9 cellular contexts compared by ENCODE assay signal in the genomic region with DNA sequence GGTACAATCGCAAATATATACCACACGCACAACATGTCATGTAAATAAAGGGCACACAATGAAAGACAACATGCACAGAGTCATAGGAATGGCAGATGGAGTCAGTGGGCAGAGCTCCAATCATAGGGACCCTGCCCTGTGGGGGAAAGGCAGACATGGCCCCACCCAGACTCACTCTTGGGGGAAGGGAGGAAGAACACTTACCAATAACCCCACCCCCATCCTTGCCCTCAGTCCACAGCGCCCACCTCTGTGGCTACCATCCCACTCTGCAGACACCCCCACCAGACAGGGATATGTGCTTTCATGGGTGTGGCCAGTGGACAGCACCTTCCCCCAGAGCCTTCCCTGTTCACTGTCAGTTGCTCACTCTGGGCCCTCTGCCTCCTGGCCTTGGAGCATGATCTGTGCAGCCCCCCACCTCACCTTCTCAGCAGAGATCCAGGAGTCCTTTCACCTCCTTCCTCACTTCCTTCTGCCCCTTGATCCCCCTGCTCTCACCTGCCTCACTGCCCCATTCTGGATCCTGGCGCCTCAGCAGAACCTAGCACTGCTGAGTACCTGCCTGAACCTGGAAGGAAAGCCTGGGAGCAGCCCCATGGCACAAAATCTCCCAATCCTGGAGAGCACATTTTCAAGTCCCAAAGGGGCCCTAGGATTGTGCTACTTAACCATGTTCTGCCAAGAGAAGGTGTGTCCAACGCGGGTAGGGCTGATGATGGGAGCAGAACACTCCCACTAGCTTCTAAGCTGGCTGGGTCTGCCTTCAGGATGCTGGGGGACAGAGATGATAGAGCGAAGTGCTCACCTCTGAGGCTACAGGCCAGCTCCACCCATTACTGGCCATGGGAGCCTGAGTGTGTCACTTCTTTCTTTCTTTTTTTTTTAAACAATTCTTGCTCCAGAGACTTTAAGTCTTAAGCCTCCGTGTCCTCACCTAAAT. TPM values are rescaled to one million over a fixed set of nuclear protein-coding genes. Genes with fewer than 3 reads are reported as not detected.
DNase-seq lines count a peak whose midpoint lies in the region; ATAC-seq and TF ChIP-seq lines count a peak whose summit lies in the region.
"Had no signal": no experiment of that assay in that cellular context is flagged by ENCODE, and none has a peak within 500 bp of the region (broad histone marks: within the 10 kb centered on the region; RNA-seq: fewer than 3 reads in every experiment).

No MANE protein-coding gene starts in this region.

- H3K4me1 ChIP-seq in CD4-positive, CD25-positive, alpha-beta regulatory T cell (ENCODE audit: control insufficient read depth, insufficient read depth, low read length, poor library complexity, severe bottlenecking), result peaks cover 77% of the 10 kb centered on the region
- H3K4me1 ChIP-seq in H9 (ENCODE audit: insufficient read depth, low read length), result peaks cover 6% of the 10 kb centered on the region
- peaks cover 28% of the 10 kb centered on the region for H3K4me1 ChIP-seq in mesenchymal stem cell (ENCODE audit: control insufficient read depth, insufficient read depth, low read depth, low read length)
- H3K4me1 ChIP-seq in adrenal gland (replicated peaks in 1 of 2), result peaks cover 0 to 15% of the 10 kb centered on the region in 2 donors
- peaks cover 0 to 27% (median 14%) of the 10 kb centered on the region in 4 donors for H3K4me1 ChIP-seq in tibial nerve

- H3K18ac ChIP-seq in H9 (ENCODE audit: insufficient read length, low read depth, low read length) (no peak overlapping the region), mesenchymal stem cell (ENCODE audit: low read depth in 1 of 2, low read length in 2 of 2) (peak overlapping the region in 1 of 2 experiments; percentile 45)

- H2BK20ac ChIP-seq in H9 (ENCODE audit: low read depth, low read length, poor library complexity, severe bottlenecking), result no peak overlapping the region

- H3K9me3 ChIP-seq in CD4-positive, CD25-positive, alpha-beta regulatory T cell (ENCODE audit: control insufficient read depth in 2 of 2, low read length in 2 of 2), result no peaks in the 10 kb centered on the region
- H3K9me3 ChIP-seq in H9 (ENCODE audit: control insufficient read depth, low read depth, low read length) (no peaks in the 10 kb centered on the region), mesenchymal stem cell (ENCODE audit: control insufficient read depth, low read length) (no peaks in the 10 kb centered on the region), adrenal gland (replicated peaks in 1 of 3) (no peaks in the 10 kb centered on the region), tibial nerve (no peaks in the 10 kb centered on the region)

- no peak overlapping the region for H3K4ac ChIP-seq in H9 (ENCODE audit: low read depth, low read length)
- H3K4ac ChIP-seq in mesenchymal stem cell (ENCODE audit: low read depth in 1 of 2, low read length in 2 of 2), result peak overlapping the region in 1 of 2 experiments; percentile 24

- H2AFZ ChIP-seq in H9 (ENCODE audit: low read length), result no peak overlapping the region
- no peak overlapping the region for H2AFZ ChIP-seq in mesenchymal stem cell (ENCODE audit: low read depth, low read length)

- H4K91ac ChIP-seq in H9 (ENCODE audit: insufficient read length, low read depth, low read length) (no peak overlapping the region), mesenchymal stem cell (ENCODE audit: low read length) (no peak overlapping the region)

- H4K5ac ChIP-seq in H9 (ENCODE audit: insufficient read length, low read depth, low read length), result no peak overlapping the region

- no peak overlapping the region for H2BK120ac ChIP-seq in H9 (ENCODE audit: low read depth, low read length, poor library complexity, severe bottlenecking)
- no peak overlapping the region for H2BK120ac ChIP-seq in mesenchymal stem cell (ENCODE audit: low read depth, low read length)

- H3K27ac Mint-ChIP-seq in CD4-positive, CD25-positive, alpha-beta regulatory T cell, result peak overlapping the region; percentile 95 to 98 (median 96)
- H3K27ac Mint-ChIP-seq in H9, result 0 out of 7 replicates have a peak overlapping the region, but pooled peaks of 1 of the 3 experiments have one; percentile 2

- H2BK5ac ChIP-seq in H9 (ENCODE audit: insufficient read length, low read length) (no peak overlapping the region), mesenchymal stem cell (ENCODE audit: low read depth, low read length, poor library complexity, severe bottlenecking) (no peak overlapping the region)

- H2BK12ac ChIP-seq in H9 (ENCODE audit: insufficient read length, low read depth, low read length) (no peak overlapping the region), mesenchymal stem cell (ENCODE audit: low read length in 2 of 2) (no peak overlapping the region)

- peak in 2 of 3 donors; percentile 20 to 62 for DNase-seq in CD4-positive, CD25-positive, alpha-beta regulatory T cell
- DNase-seq in H9 (no peak), mesenchymal stem cell (no peak), hepatic stellate cell (ENCODE audit: low spot score) (no peak), caudate nucleus (lab: John Stamatoyannopoulos, UW) (no peak), adrenal gland (no peak), tibial nerve (ENCODE audit: low spot score in 2 of 2) (no peak)
- DNase-seq: KG1 had no signal

- peak overlapping the region; percentile 94 for H3K4me3 ChIP-seq in CD4-positive, CD25-positive, alpha-beta regulatory T cell (ENCODE audit: low read depth, low read length)
- H3K4me3 ChIP-seq in mesenchymal stem cell (ENCODE audit: insufficient read depth in 1 of 2, low read depth in 1 of 2, low read length in 2 of 2) (peak overlapping the region; percentile 0 to 80), adrenal gland (no peak overlapping the region), tibial nerve (peak overlapping the region in 1 of 4 donors; percentile 82)

- peak overlapping the region; percentile 96 to 99 (median 98) for H3K4me3 Mint-ChIP-seq in CD4-positive, CD25-positive, alpha-beta regulatory T cell
- H3K4me3 Mint-ChIP-seq in H9, result peak overlapping the region; percentile 80 to 85; a peak in 4 of 5 replicates

- peaks cover 3% of the 10 kb centered on the region for H4K20me1 ChIP-seq in H9 (ENCODE audit: control insufficient read depth, insufficient read depth, insufficient read length)

- WGBS in H9 (ENCODE audit: extremely low coverage, insufficient read length, low lambda C conversion rate), result no CpG with 5 or more reads among the region's 8 CpGs
- 82% methylated on average over 8 of the region's 8 CpGs for WGBS in mesenchymal stem cell
- WGBS in adrenal gland, 4 donors, result 79 to 88% (median 84%) methylated on average over 8 of the region's 8 CpGs
- 73 to 78% methylated on average over 8 of the region's 8 CpGs for WGBS in tibial nerve, 2 donors

- H2BK15ac ChIP-seq in H9 (ENCODE audit: low read depth, low read length) (no peak overlapping the region), mesenchymal stem cell (ENCODE audit: low read depth, poor library complexity, severe bottlenecking) (no peak overlapping the region)

- peaks cover 39 to 85% (median 61%) of the 10 kb centered on the region in 4 donors for H3K4me1 Mint-ChIP-seq in CD4-positive, CD25-positive, alpha-beta regulatory T cell
- peaks cover 45% of the 10 kb centered on the region in 2 experiments for H3K4me1 Mint-ChIP-seq in H9

- no peak overlapping the region for H3T11ph ChIP-seq in H9 (ENCODE audit: low read length)

- H3K23ac ChIP-seq in H9 (ENCODE audit: insufficient read length, low read depth, low read length) (no peak overlapping the region), mesenchymal stem cell (ENCODE audit: low read length in 2 of 2) (no peak overlapping the region)

- H3K27me3 Mint-ChIP-seq in CD4-positive, CD25-positive, alpha-beta regulatory T cell, result no peaks in the 10 kb centered on the region
- peaks cover 8% of the 10 kb centered on the region for H3K27me3 Mint-ChIP-seq in H9 (ENCODE audit: low read depth)

- no peaks in the 10 kb centered on the region for H3K79me1 ChIP-seq in H9 (ENCODE audit: insufficient read depth, low read depth, low read length, poor library complexity, severe bottlenecking)
- no peaks in the 10 kb centered on the region for H3K79me1 ChIP-seq in mesenchymal stem cell (replicated peaks; ENCODE audit: low read length, poor library complexity, severe bottlenecking)

- H3K9me3 Mint-ChIP-seq in CD4-positive, CD25-positive, alpha-beta regulatory T cell, result no peaks in the 10 kb centered on the region
- H3K9me3 Mint-ChIP-seq in H9, result no peaks in the 10 kb centered on the region

- no peaks in the 10 kb centered on the region for H3K79me2 ChIP-seq in H9 (ENCODE audit: insufficient read depth, low read length)

- peaks cover 3% of the 10 kb centered on the region for H3K36me3 Mint-ChIP-seq in CD4-positive, CD25-positive, alpha-beta regulatory T cell
- H3K36me3 Mint-ChIP-seq in H9 (ENCODE audit: insufficient read depth in 1 of 3, low read depth in 3 of 3), result peaks cover 0 to 13% (median 9%) of the 10 kb centered on the region in 3 experiments; a peak in 3 of 7 replicates

- no peak overlapping the region for H3K56ac ChIP-seq in H9 (ENCODE audit: insufficient read length, low read depth, low read length)

- no peak overlapping the region for H2AK5ac ChIP-seq in H9 (ENCODE audit: insufficient read length, low read length)
- H2AK5ac ChIP-seq in mesenchymal stem cell (ENCODE audit: low read length, severe bottlenecking), result no peak overlapping the region

- intact Hi-C loops in adrenal gland (cut with DNase I), result loop anchor here in 1 of 2 donors (5.0 kb wide), 1 partner anchor 44 kb away; no protein-coding TSS in a partner anchor

- no peaks in the 10 kb centered on the region for H3K27me3 ChIP-seq in CD4-positive, CD25-positive, alpha-beta regulatory T cell (ENCODE audit: control insufficient read depth, insufficient read depth, low read length)
- H3K27me3 ChIP-seq in H9 (ENCODE audit: insufficient read depth, low read length) (peaks cover 2% of the 10 kb centered on the region; the same call in 1 of the 2 replicates), mesenchymal stem cell (ENCODE audit: control insufficient read depth in 1 of 2, insufficient read depth in 1 of 2, low read length in 2 of 2) (peaks cover 5 to 40% of the 10 kb centered on the region in 2 experiments), adrenal gland (no peaks in the 10 kb centered on the region), tibial nerve (no peaks in the 10 kb centered on the region)

- peaks cover 5% of the 10 kb centered on the region for H3K23me2 ChIP-seq in H9 (ENCODE audit: insufficient read length, low read depth, low read length, poor library complexity, severe bottlenecking)

- H3K36me3 ChIP-seq in CD4-positive, CD25-positive, alpha-beta regulatory T cell (ENCODE audit: control insufficient read depth, insufficient read depth, low read length), result peaks cover 17% of the 10 kb centered on the region
- H3K36me3 ChIP-seq in mesenchymal stem cell (ENCODE audit: control insufficient read depth in 1 of 2, insufficient read depth in 2 of 2, low read depth in 1 of 2, low read length in 2 of 2) (peaks cover 0 to 10% of the 10 kb centered on the region in 2 experiments), adrenal gland (replicated peaks in 1 of 2) (no peaks in the 10 kb centered on the region), tibial nerve (peaks cover 0 to 11% (median 0%) of the 10 kb centered on the region in 3 donors)

- H3K9ac ChIP-seq in H9 (ENCODE audit: extremely low read depth, insufficient read length, low read length) (no peak overlapping the region), mesenchymal stem cell (ENCODE audit: low read length) (peak overlapping the region; percentile 74)

- no peak overlapping the region for H3K4me2 ChIP-seq in H9 (ENCODE audit: insufficient read depth, insufficient read length, low read length)
- H3K4me2 ChIP-seq in mesenchymal stem cell (ENCODE audit: low read length, poor library complexity, severe bottlenecking), result no peak overlapping the region

- TF ChIP-seq POLR2A in adrenal gland (IDR thresholded peaks at IDR 0.05) (no peak), tibial nerve (IDR thresholded peaks at IDR 0.05) (no peak)

- peak overlapping the region; percentile 94 for H3K27ac ChIP-seq in CD4-positive, CD25-positive, alpha-beta regulatory T cell (ENCODE audit: insufficient read depth, low read length, poor library complexity, severe bottlenecking)
- H3K27ac ChIP-seq in H9 (ENCODE audit: insufficient read length, low read depth, low read length) (no peak overlapping the region), VCaP (peak overlapping the region; percentile 94), mesenchymal stem cell (ENCODE audit: low read length, poor library complexity, severe bottlenecking) (no peak overlapping the region), caudate nucleus (ENCODE audit: low read depth, low read length) (no peak overlapping the region), adrenal gland (peak overlapping the region in 1 of 5 donors; percentile 96), tibial nerve (peak overlapping the region in 2 of 4 donors; percentile 98)

- TF ChIP-seq CTCF in H9 (conservative IDR thresholded peaks at IDR 0.05) (no peak), VCaP (conservative IDR thresholded peaks at IDR 0.05) (no peak), adrenal gland (IDR thresholded peaks at IDR 0.05) (no peak), tibial nerve (IDR thresholded peaks at IDR 0.05) (no peak)

- H4K8ac ChIP-seq in H9 (replicated peaks; ENCODE audit: insufficient read length, low read depth, low read length), result no peak overlapping the region
- H4K8ac ChIP-seq in mesenchymal stem cell (ENCODE audit: low read length), result no peak overlapping the region

- ATAC-seq in CD4-positive, CD25-positive, alpha-beta regulatory T cell (ENCODE audit: low read depth in 2 of 2), result no peak

- no peak overlapping the region for H3K14ac ChIP-seq in H9 (ENCODE audit: insufficient read depth, low read length)
- H3K14ac ChIP-seq in mesenchymal stem cell (ENCODE audit: low read length in 2 of 2), result no peak overlapping the region

- no peak for TF ChIP-seq EP300 in tibial nerve (IDR thresholded peaks at IDR 0.05)

RNA-seq across cellular contexts. Expression of a gene that starts 1.5 kb away (rescaled TPM):
- 149 TPM for total RNA-seq in CD4-positive, CD25-positive, alpha-beta regulatory T cell
- 10 to 100 TPM; 21.4 to 43.2 (median 31.9) TPM for polyA plus RNA-seq in CD4-positive, CD25-positive, alpha-beta regulatory T cell
- total RNA-seq in H9 (2021) (66.7 and 66.8 TPM in 2 replicates), adrenal gland (10 to 100 TPM; 17.2 to 61.8 (median 24.0) TPM), tibial nerve (10 to 100 TPM; 31.2 to 61.6 (median 44.3) TPM)
- polyA plus RNA-seq in mesenchymal stem cell (2013, experiment 1 of 2), result 16.7 TPM
- 15.1 TPM for polyA plus RNA-seq in mesenchymal stem cell (2013, experiment 2 of 2)
- polyA plus RNA-seq in adrenal gland, result 10 to 100 TPM; 13.6 to 39.7 (median 29.7) TPM

RNA-seq across cellular contexts. Expression of a gene that starts 35.7 kb away (rescaled TPM):
- total RNA-seq in CD4-positive, CD25-positive, alpha-beta regulatory T cell, result 44.0 TPM
- polyA plus RNA-seq in CD4-positive, CD25-positive, alpha-beta regulatory T cell, result 10 to 100 TPM; 27.0 to 34.5 (median 29.9) TPM
- total RNA-seq in H9 (2021) (64.9 and 68.9 TPM in 2 replicates), adrenal gland (10 to 100 TPM; 34.2 to 78.8 (median 54.7) TPM), tibial nerve (10 to 100 TPM; 33.9 to 37.7 (median 37.4) TPM)
- 28.5 TPM for polyA plus RNA-seq in mesenchymal stem cell (2013, experiment 1 of 2)
- 28.7 TPM for polyA plus RNA-seq in mesenchymal stem cell (2013, experiment 2 of 2)
- polyA plus RNA-seq in adrenal gland, result 10 to 100 TPM; 15.6 to 57.1 (median 16.1) TPM

RNA-seq across cellular contexts. Expression of a gene that starts 48.1 kb away (rescaled TPM):
- 167 TPM for total RNA-seq in CD4-positive, CD25-positive, alpha-beta regulatory T cell
- polyA plus RNA-seq in CD4-positive, CD25-positive, alpha-beta regulatory T cell, result 10 to 100 TPM; 13.5 to 18.7 (median 16.5) TPM
- total RNA-seq in H9 (2021) (1.4 and 1.5 TPM in 2 replicates), adrenal gland (10 to 100 TPM in 2 of 8 donors, 1 to 10 TPM in 6; 1.6 to 11.7 (median 6.1) TPM), tibial nerve (10 to 100 TPM; 12.3 to 21.0 (median 19.8) TPM)
- 0.65 TPM for polyA plus RNA-seq in mesenchymal stem cell (2013, experiment 1 of 2)
- 0.68 TPM for polyA plus RNA-seq in mesenchymal stem cell (2013, experiment 2 of 2)
- 10 to 100 TPM in 2 of 3 donors, 1 to 10 TPM in 1; 2.4 to 42.7 (median 30.3) TPM for polyA plus RNA-seq in adrenal gland

Comparison
In these comparisons a context has a peak if more than half of its experiments do, and no peak if none do; other contexts are left out.
1. DNase-seq: peak in CD4-positive, CD25-positive, alpha-beta regulatory T cell (2 of 3); none in H9 (single experiment), mesenchymal stem cell (single experiment), hepatic stellate cell (single experiment), caudate nucleus (0 of 61), adrenal gland (0 of 7) and tibial nerve (0 of 2).
2. H3K27ac ChIP-seq: peak in CD4-positive, CD25-positive, alpha-beta regulatory T cell (single experiment) and VCaP (single experiment); none in H9 (single experiment), mesenchymal stem cell (single experiment) and caudate nucleus (single experiment).
3. H3K4me3 ChIP-seq: peak in CD4-positive, CD25-positive, alpha-beta regulatory T cell (single experiment) and mesenchymal stem cell (2 of 2); none in adrenal gland (0 of 4).